8 cellular contexts compared by ENCODE assay signal in genomic region chr22:26428515-26429457, GRCh38. TPM values are rescaled to one million over a fixed set of nuclear protein-coding genes. Genes with fewer than 3 reads are reported as not detected.
DNase-seq lines count a peak whose midpoint lies in the region; ATAC-seq, FAIRE-seq and TF ChIP-seq lines count a peak whose summit lies in the region.

Gene ASPHD2, plus strand, starts transcription at chr22:26429260. Its CDS starts 4,356 bp downstream, at chr22:26433616.

- TF ChIP-seq POLR2A in H54 (IDR thresholded peaks at IDR 0.05; ENCODE audit: low read depth, low read length): peak; percentile 32; the same call in 1 of the 2 replicates

- no peak for FAIRE-seq in H54 (lab: Jason Lieb, UNC)

- TF ChIP-seq CTCF in Loucy (conservative IDR thresholded peaks at IDR 0.05; ENCODE audit: low read length) (no peak), SU-DHL-6 (IDR thresholded peaks at IDR 0.05; ENCODE audit: insufficient read depth, low read length, poor library complexity, severe bottlenecking) (no peak), heart right ventricle (IDR thresholded peaks at IDR 0.05) (no peak), type B pancreatic cell (conservative IDR thresholded peaks at IDR 0.05) (no peak)

- H3K79me2 ChIP-seq in Loucy (ENCODE audit: insufficient read depth, low read length) (no peaks in the 10 kb centered on the region), SU-DHL-6 (ENCODE audit: insufficient read depth, low read length) (no peaks in the 10 kb centered on the region)

- no peaks in the 10 kb centered on the region for H3F3A ChIP-seq in Loucy (ENCODE audit: low read depth)
- H3F3A ChIP-seq in SU-DHL-6 (ENCODE audit: insufficient read depth): peaks cover 14% of the 10 kb centered on the region

- H3K9ac ChIP-seq in Loucy (ENCODE audit: low read depth, low read length, poor library complexity, severe bottlenecking): peak within 1 kb of the TSS; percentile 80
- peak within 1 kb of the TSS; percentile 72 for H3K9ac ChIP-seq in SU-DHL-6 (ENCODE audit: low read length)

- peak; percentile 63 to 83 (median 71) for ATAC-seq in heart right ventricle

- H3K4me3 ChIP-seq in Loucy (ENCODE audit: low read length, poor library complexity, severe bottlenecking): peak within 1 kb of the TSS; percentile 83
- H3K4me3 ChIP-seq in SU-DHL-6 (ENCODE audit: insufficient read depth, low read length, poor library complexity, severe bottlenecking): peak within 1 kb of the TSS; percentile 61
- peak within 1 kb of the TSS; percentile 26 to 69 (median 58) for H3K4me3 ChIP-seq in heart right ventricle

- H3K27ac ChIP-seq in SU-DHL-6 (ENCODE audit: low read depth, low read length) (peak within 1 kb of the TSS; percentile 93), heart right ventricle (peak within 1 kb of the TSS in 8 of 10 donors; percentile 18 to 92 (median 54))

- H3K27me3 ChIP-seq in Loucy (ENCODE audit: insufficient read depth, low read length, poor library complexity, severe bottlenecking) (no peaks in the 10 kb centered on the region), SU-DHL-6 (ENCODE audit: low read length) (no peaks in the 10 kb centered on the region), heart right ventricle (peaks cover 0 to 34% (median 17%) of the 10 kb centered on the region in 7 donors)

- H2AFZ ChIP-seq in Loucy (ENCODE audit: low read length) (peak within 1 kb of the TSS; percentile 88), SU-DHL-6 (ENCODE audit: low read depth, low read length, severe bottlenecking) (peak within 1 kb of the TSS; percentile 93)

- H3K36me3 Mint-ChIP-seq in activated naive CD8-positive, alpha-beta T cell: peaks cover 2% of the 10 kb centered on the region
- no peaks in the 10 kb centered on the region for H3K36me3 Mint-ChIP-seq in type B pancreatic cell

- whole genome bisulfite sequencing in heart right ventricle, 2 donors: 1 to 2% methylated on average over 73 to 96 of the region's 96 CpGs

- H3K9me2 ChIP-seq in Loucy (replicated peaks; ENCODE audit: low read depth, low read length) (no peaks in the 10 kb centered on the region), SU-DHL-6 (replicated peaks; ENCODE audit: insufficient read depth, low read length) (no peaks in the 10 kb centered on the region)

- peaks cover 50% of the 10 kb centered on the region for H3K4me1 Mint-ChIP-seq in activated naive CD8-positive, alpha-beta T cell (ENCODE audit: low read depth)
- peaks cover 15% of the 10 kb centered on the region for H3K4me1 Mint-ChIP-seq in type B pancreatic cell (ENCODE audit: unreplicated experiment)

- no peaks in the 10 kb centered on the region for H3K9me3 ChIP-seq in Loucy (ENCODE audit: insufficient read depth, low read depth, low read length)
- H3K9me3 ChIP-seq in SU-DHL-6 (ENCODE audit: insufficient read depth, low read length): no peaks in the 10 kb centered on the region
- H3K9me3 ChIP-seq in heart right ventricle: peaks cover 0 to 1% (median 0%) of the 10 kb centered on the region in 11 donors

- intact Hi-C loops in heart right ventricle (cut with DNase I): no loop called here
- intact Hi-C loops in posterior vena cava (cut with DNase I): no loop called here

- H3K9me3 Mint-ChIP-seq in activated naive CD8-positive, alpha-beta T cell (ENCODE audit: low read depth): no peaks in the 10 kb centered on the region
- no peaks in the 10 kb centered on the region for H3K9me3 Mint-ChIP-seq in type B pancreatic cell

- no peaks in the 10 kb centered on the region for H3K27me3 Mint-ChIP-seq in activated naive CD8-positive, alpha-beta T cell
- H3K27me3 Mint-ChIP-seq in type B pancreatic cell: peaks cover 62% of the 10 kb centered on the region

- peaks cover 30% of the 10 kb centered on the region for H3K4me1 ChIP-seq in Loucy (ENCODE audit: insufficient read depth, low read length, poor library complexity, severe bottlenecking)
- peaks cover 0 to 33% (median 0%) of the 10 kb centered on the region in 9 donors for H3K4me1 ChIP-seq in heart right ventricle

- H3K27ac Mint-ChIP-seq in activated naive CD8-positive, alpha-beta T cell: peak within 1 kb of the TSS; percentile 95
- H3K27ac Mint-ChIP-seq in type B pancreatic cell: peak within 1 kb of the TSS; percentile 84

- no peaks in the 10 kb centered on the region for H4K20me1 ChIP-seq in Loucy (ENCODE audit: insufficient read depth, low read length, poor library complexity, severe bottlenecking)
- H4K20me1 ChIP-seq in SU-DHL-6 (ENCODE audit: low read depth, low read length): no peaks in the 10 kb centered on the region

- DNase-seq in GM04504 (ENCODE audit: low read depth) (peak; percentile 23), H54 (ENCODE audit: insufficient read length, low spot score) (peak; percentile 61), heart right ventricle (peak; percentile 26 to 54), posterior vena cava (ENCODE audit: low spot score) (peak; percentile 89), type B pancreatic cell (ENCODE audit: extremely low spot score, unreplicated experiment) (peak; percentile 79)

- H3K36me3 ChIP-seq in Loucy (ENCODE audit: insufficient read depth, low read length) (no peaks in the 10 kb centered on the region), SU-DHL-6 (ENCODE audit: low read length) (no peaks in the 10 kb centered on the region), heart right ventricle (peaks cover 0 to 4% (median 0%) of the 10 kb centered on the region in 9 donors)

- peak within 1 kb of the TSS; percentile 94 for H3K4me3 Mint-ChIP-seq in activated naive CD8-positive, alpha-beta T cell
- peak within 1 kb of the TSS; percentile 99 for H3K4me3 Mint-ChIP-seq in type B pancreatic cell

- peak within 1 kb of the TSS; percentile 87 for H3K4me2 ChIP-seq in Loucy (ENCODE audit: low read depth, low read length, poor library complexity, severe bottlenecking)
- H3K4me2 ChIP-seq in SU-DHL-6 (ENCODE audit: low read depth, low read length, poor library complexity, severe bottlenecking): peak within 1 kb of the TSS; percentile 79

RNA-seq across cellular contexts. Expression of gene ASPHD2, which starts in this region (rescaled TPM):
- total RNA-seq in heart right ventricle (1 to 10 TPM in 1 of 10 donors, under 1 TPM in 7, not detected in 2; 0.07 to 1.8 (median 0.13) TPM), posterior vena cava (under 1 TPM; 0.56 to 0.67 TPM), type B pancreatic cell (ENCODE audit: low replicate concordance) (1.1 and 2.4 TPM in 2 replicates)
- under 1 TPM in 1 of 2 donors, not detected in 1; 0.19 TPM for polyA plus RNA-seq in heart right ventricle

Comparison
In these comparisons a context has a peak if more than half of its experiments do, and no peak if none do; other contexts are left out.
1. Peak in every context shown above with its lines: DNase-seq, ATAC-seq, H3K4me3 ChIP-seq and H3K27ac ChIP-seq.
2. Peak in DNase-seq in posterior vena cava; RNA of the gene not detected or under 1 TPM.
3. DNase-seq: peak in every context shown above with its lines; median percentile 89 in posterior vena cava; 79 in type B pancreatic cell; 61 in H54; 40 in heart right ventricle; 23 in GM04504.